25 cellular contexts compared by ENCODE assay signal in the genomic region with DNA sequence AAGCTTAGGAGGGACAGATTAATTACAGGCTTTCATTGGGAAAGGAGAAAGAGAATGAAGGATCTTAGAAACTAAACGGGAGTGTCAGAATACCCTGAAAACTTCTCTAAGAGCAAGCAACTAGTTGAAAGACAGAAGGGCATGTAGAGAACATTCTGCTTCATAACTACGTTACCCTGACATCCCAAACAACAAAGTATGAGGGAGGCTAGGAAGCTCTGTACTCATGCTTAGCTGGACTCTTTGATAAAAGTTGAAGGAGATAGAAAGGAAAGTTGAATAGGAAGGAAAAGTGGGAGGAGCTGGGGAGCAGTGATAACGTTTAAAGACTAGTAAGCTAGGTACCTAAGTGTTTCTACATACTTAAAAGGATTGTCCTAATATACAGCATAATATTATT.
DNase-seq lines count a peak whose midpoint lies in the region; ATAC-seq, FAIRE-seq and TF ChIP-seq lines count a peak whose summit lies in the region.
"Had no signal": no experiment of that assay in that cellular context is flagged by ENCODE, and none has a peak within 500 bp of the region (broad histone marks: within the 10 kb centered on the region; RNA-seq: fewer than 3 reads in every experiment).

No MANE protein-coding gene starts in this region.

- H3K9me3 ChIP-seq in H1 (ENCODE audit: insufficient read depth in 2 of 2, low read depth in 1 of 2, low read length in 1 of 2) = no peaks in the 10 kb centered on the region
- no peaks in the 10 kb centered on the region for H3K9me3 ChIP-seq in neural progenitor cell (ENCODE audit: low read depth)
- H3K9me3 ChIP-seq in parathyroid adenoma (ENCODE audit: control insufficient read depth, low read length) = no peaks in the 10 kb centered on the region
- H3K9me3 ChIP-seq in thyroid gland = no peaks in the 10 kb centered on the region
- H3K9me3 ChIP-seq: A549, BE2C had no signal

- H4K20me1 ChIP-seq in H1 (replicated peaks in 1 of 2; ENCODE audit: control insufficient read depth in 1 of 2, insufficient read depth in 2 of 2, low read length in 2 of 2) (no peaks in the 10 kb centered on the region), neural progenitor cell (ENCODE audit: low read depth) (no peaks in the 10 kb centered on the region)
- H4K20me1 ChIP-seq: BLaER1 treated with 17β-estradiol and CSF1 and Interleukin-3, amounts not matched to agents 10 nM and 100 nM had no signal

- H3K14ac ChIP-seq in H1 (ENCODE audit: insufficient read length) = no peak overlapping the region

- H3K4me3 Mint-ChIP-seq in neural progenitor cell = no peak overlapping the region
- no peak overlapping the region for H3K4me3 Mint-ChIP-seq in activated CD4-positive, alpha-beta T cell treated with anti-CD3 and anti-CD28 coated beads for 36 hours
- H3K4me3 Mint-ChIP-seq: CD14-positive monocyte; CD4-positive, alpha-beta T cell; CD8-positive, alpha-beta memory T cell had no signal

- H2BK120ac ChIP-seq in H1 (replicated peaks; ENCODE audit: low read depth, low read length) = no peak overlapping the region

- TF ChIP-seq POLR2A in H1 (IDR thresholded peaks at IDR 0.05; ENCODE audit: control extremely low read depth in 1 of 2, low read depth in 2 of 2, low read length in 2 of 2) = no peak
- TF ChIP-seq POLR2A in thyroid gland (IDR thresholded peaks at IDR 0.05) = no peak

- CTCF ChIA-PET in H1 (lab: Charles Lee; ENCODE audit: partially characterized antibody) = no interaction called here
- CTCF ChIA-PET in activated CD4-positive, alpha-beta T cell treated with anti-CD3 and anti-CD28 coated beads for 36 hours (lab: Charles Lee) = interaction anchor here (0.8 kb wide), 1 partner anchor 33 kb away, joined by 3 read pairs; no protein-coding TSS in a partner anchor

- H3K36me3 Mint-ChIP-seq in neural progenitor cell = no peaks in the 10 kb centered on the region
- H3K36me3 Mint-ChIP-seq in activated CD4-positive, alpha-beta T cell treated with anti-CD3 and anti-CD28 coated beads for 36 hours (ENCODE audit: low read depth) = no peaks in the 10 kb centered on the region
- H3K36me3 Mint-ChIP-seq: CD14-positive monocyte; CD8-positive, alpha-beta memory T cell had no signal

- no peak for TF ChIP-seq EP300 in H1 (IDR thresholded peaks at IDR 0.05; ENCODE audit: borderline replicate concordance in 1 of 2, low read depth in 2 of 2, low read length in 2 of 2)

- 82% methylated on average over 3 of the region's 3 CpGs; no CpG with 5 or more reads in 1 of the 2 experiments for WGBS in H1 (ENCODE audit: extremely low coverage in 1 of 2, insufficient coverage in 1 of 2, insufficient read length in 1 of 2, insufficient replicate concordance in 2 of 2, low coverage in 1 of 2, low lambda C conversion rate in 2 of 2, missing lambda C conversion rate in 1 of 2), 2 experiments
- 42 to 52% methylated on average over 3 of the region's 3 CpGs for WGBS in thyroid gland, 2 donors

- H3K79me1 ChIP-seq in H1 (ENCODE audit: low read depth, low read length) = no peaks in the 10 kb centered on the region

- no peak overlapping the region for H2BK15ac ChIP-seq in H1 (ENCODE audit: low read length)

- no peak overlapping the region for H4K5ac ChIP-seq in H1 (ENCODE audit: insufficient read length, low read depth, low read length)

- no peak overlapping the region for H2BK20ac ChIP-seq in H1 (ENCODE audit: low read length)

- no peak overlapping the region for H3K4ac ChIP-seq in H1 (replicated peaks; ENCODE audit: insufficient read length, low read depth, low read length)

- DNase-seq in H1 (ENCODE audit: low read depth in 1 of 2, low spot score in 2 of 2) (no peak), neural progenitor cell (ENCODE audit: low spot score) (no peak), thyroid gland (no peak), NCI-H2029 (lab: John Stamatoyannopoulos, UW) (no peak)
- no peak for DNase-seq in activated CD4-positive, alpha-beta T cell treated with anti-CD3 and anti-CD28 coated beads for 36 hours
- DNase-seq: 8988T; ACHN; AML-193; BE2C; Calu3; CD4-positive, alpha-beta T cell; CD8-positive, alpha-beta memory T cell; DMS53; DMS79 treated with DMSO at 0.1 percent for 48 hours; GF-D8; GOT3; H7; HCEC 1CT had no signal

- no peak overlapping the region for H3K4me3 ChIP-seq in H1 (ENCODE audit: extremely low read depth in 1 of 4, insufficient read depth in 2 of 4, low read depth in 3 of 4, low read length in 4 of 4)
- H3K4me3 ChIP-seq in neural progenitor cell = no peak overlapping the region
- H3K4me3 ChIP-seq in parathyroid adenoma (ENCODE audit: low read depth, low read length) = no peak overlapping the region
- no peak overlapping the region for H3K4me3 ChIP-seq in thyroid gland (replicated peaks in 1 of 3)
- H3K4me3 ChIP-seq: A549; BLaER1 treated with 17β-estradiol and CSF1 and Interleukin-3, amounts not matched to agents 10 nM and 100 nM had no signal

- ATAC-seq in activated CD4-positive, alpha-beta T cell treated with anti-CD3 and anti-CD28 coated beads for 36 hours = no peak
- ATAC-seq in GM19395 (IDR thresholded peaks at IDR 0.05; ENCODE audit: unreplicated experiment) = no peak
- ATAC-seq: A549 had no signal

- no peaks in the 10 kb centered on the region for H3F3A ChIP-seq in neural progenitor cell (ENCODE audit: low read depth)

- H3K23me2 ChIP-seq in H1 (ENCODE audit: low read depth, low read length) = no peaks in the 10 kb centered on the region

- no peaks in the 10 kb centered on the region for H3K27me3 ChIP-seq in H1 (replicated peaks in 1 of 4; ENCODE audit: control insufficient read depth in 3 of 4, extremely low read depth in 1 of 4, insufficient read depth in 3 of 4, low read length in 3 of 4)
- no peaks in the 10 kb centered on the region for H3K27me3 ChIP-seq in neural progenitor cell
- no peaks in the 10 kb centered on the region for H3K27me3 ChIP-seq in parathyroid adenoma (ENCODE audit: control insufficient read depth, insufficient read depth, low read length)
- H3K27me3 ChIP-seq in thyroid gland = no peaks in the 10 kb centered on the region
- H3K27me3 ChIP-seq: BE2C; BLaER1 treated with 17β-estradiol and CSF1 and Interleukin-3, amounts not matched to agents 10 nM and 100 nM had no signal

- no peak overlapping the region for H3K27ac ChIP-seq in H1 (ENCODE audit: low read depth, low read length)
- H3K27ac ChIP-seq in neural progenitor cell = no peak overlapping the region
- no peak overlapping the region for H3K27ac ChIP-seq in parathyroid adenoma
- H3K27ac ChIP-seq in thyroid gland = peak overlapping the region in 2 of 3 donors; percentile 11 to 66
- H3K27ac ChIP-seq: A549; BLaER1 treated with 17β-estradiol and CSF1 and Interleukin-3, amounts not matched to agents 10 nM and 100 nM had no signal

- H3K9ac ChIP-seq in H1 (replicated peaks in 1 of 4; ENCODE audit: extremely low read depth in 1 of 4, low read depth in 3 of 4, low read length in 3 of 4) = no peak overlapping the region
- no peak overlapping the region for H3K9ac ChIP-seq in neural progenitor cell
- no peak overlapping the region for H3K9ac ChIP-seq in parathyroid adenoma
- H3K9ac ChIP-seq: BLaER1 treated with 17β-estradiol and CSF1 and Interleukin-3, amounts not matched to agents 10 nM and 100 nM had no signal

- no peak for TF ChIP-seq RAD21 in H1 (IDR thresholded peaks at IDR 0.05 in 1 of 2, conservative IDR thresholded peaks at IDR 0.05 in 1 of 2; ENCODE audit: low read depth in 2 of 2, low read length in 2 of 2)

- peak overlapping the region; percentile 70; the same call in 1 of the 2 replicates for H2AFZ ChIP-seq in H1 (ENCODE audit: low read length)
- no peak overlapping the region for H2AFZ ChIP-seq in neural progenitor cell (replicated peaks)
- H2AFZ ChIP-seq in parathyroid adenoma = peak overlapping the region; percentile 42

- H4K8ac ChIP-seq in H1 (ENCODE audit: extremely low read depth, insufficient read depth, low read length) = no peak overlapping the region

- no peak overlapping the region for H2AK5ac ChIP-seq in H1 (ENCODE audit: low read depth, low read length)

- H4K91ac ChIP-seq in H1 (replicated peaks; ENCODE audit: insufficient read length, low read length) = no peak overlapping the region

- intact Hi-C loops in thyroid gland (cut with DNase I) = no loop called here
- intact Hi-C loops in activated CD4-positive, alpha-beta T cell treated with anti-CD3 and anti-CD28 coated beads for 36 hours (cut with DNase I, micrococcal nuclease) = no loop called here

- H3K79me2 ChIP-seq in H1 (ENCODE audit: control insufficient read depth in 1 of 2, insufficient read depth in 2 of 2, low read length in 2 of 2) (no peaks in the 10 kb centered on the region), neural progenitor cell (ENCODE audit: low read depth) (no peaks in the 10 kb centered on the region), parathyroid adenoma (no peaks in the 10 kb centered on the region)

- H3K4me2 ChIP-seq in H1 (ENCODE audit: insufficient read depth in 1 of 2, low read depth in 2 of 2, low read length in 2 of 2) (no peak overlapping the region), neural progenitor cell (peak overlapping the region; percentile 17), parathyroid adenoma (ENCODE audit: low read length) (no peak overlapping the region)
- H3K4me2 ChIP-seq: A549; BLaER1 treated with 17β-estradiol and CSF1 and Interleukin-3, amounts not matched to agents 10 nM and 100 nM had no signal

- H3K18ac ChIP-seq in H1 (ENCODE audit: extremely low read depth, low read length) = no peak overlapping the region

- peaks cover 5% of the 10 kb centered on the region for H3K9me3 Mint-ChIP-seq in neural progenitor cell
- H3K9me3 Mint-ChIP-seq in activated CD4-positive, alpha-beta T cell treated with anti-CD3 and anti-CD28 coated beads for 36 hours (ENCODE audit: low read depth) = no peaks in the 10 kb centered on the region
- H3K9me3 Mint-ChIP-seq: CD8-positive, alpha-beta memory T cell had no signal

- H3K27me3 Mint-ChIP-seq in neural progenitor cell (ENCODE audit: insufficient read depth, low read depth) = peaks cover 2% of the 10 kb centered on the region
- no peaks in the 10 kb centered on the region for H3K27me3 Mint-ChIP-seq in activated CD4-positive, alpha-beta T cell treated with anti-CD3 and anti-CD28 coated beads for 36 hours
- H3K27me3 Mint-ChIP-seq: CD4-positive, alpha-beta T cell; CD8-positive, alpha-beta memory T cell had no signal

- no peak overlapping the region for H3K27ac Mint-ChIP-seq in neural progenitor cell
- no peak overlapping the region for H3K27ac Mint-ChIP-seq in activated CD4-positive, alpha-beta T cell treated with anti-CD3 and anti-CD28 coated beads for 36 hours
- H3K27ac Mint-ChIP-seq: CD14-positive monocyte; CD4-positive, alpha-beta T cell; CD8-positive, alpha-beta memory T cell had no signal

- H3K23ac ChIP-seq in H1 (ENCODE audit: insufficient read length) = no peak overlapping the region

- H2BK12ac ChIP-seq in H1 (ENCODE audit: low read depth, low read length) = no peak overlapping the region

- H3K4me1 ChIP-seq in H1 (replicated peaks in 1 of 4; ENCODE audit: control insufficient read depth in 3 of 4, insufficient read depth in 4 of 4, low read length in 3 of 4) (peaks cover 0 to 10% (median 4%) of the 10 kb centered on the region in 4 experiments; a peak in 4 of 7 replicates), neural progenitor cell (peaks cover 37% of the 10 kb centered on the region), parathyroid adenoma (peaks cover 7% of the 10 kb centered on the region), thyroid gland (peaks cover 18 to 23% of the 10 kb centered on the region in 2 donors)
- H3K4me1 ChIP-seq: A549; BE2C; BLaER1 treated with 17β-estradiol and CSF1 and Interleukin-3, amounts not matched to agents 10 nM and 100 nM had no signal

- POLR2A ChIA-PET in H1 (lab: Charles Lee; ENCODE audit: partially characterized antibody) = no interaction called here
- POLR2A ChIA-PET in activated CD4-positive, alpha-beta T cell treated with anti-CD3 and anti-CD28 coated beads for 36 hours (lab: Charles Lee) = no interaction called here

- peaks cover 19% of the 10 kb centered on the region for H3K4me1 Mint-ChIP-seq in neural progenitor cell
- H3K4me1 Mint-ChIP-seq in activated CD4-positive, alpha-beta T cell treated with anti-CD3 and anti-CD28 coated beads for 36 hours = no peaks in the 10 kb centered on the region
- H3K4me1 Mint-ChIP-seq: CD14-positive monocyte; CD8-positive, alpha-beta memory T cell had no signal

- H3K36me3 ChIP-seq in H1 (ENCODE audit: control insufficient read depth in 2 of 4, insufficient read depth in 4 of 4, low read length in 3 of 4) (no peaks in the 10 kb centered on the region), neural progenitor cell (no peaks in the 10 kb centered on the region), parathyroid adenoma (ENCODE audit: control insufficient read depth, insufficient read depth, low read length) (no peaks in the 10 kb centered on the region), thyroid gland (no peaks in the 10 kb centered on the region)
- H3K36me3 ChIP-seq: BE2C; BLaER1 treated with 17β-estradiol and CSF1 and Interleukin-3, amounts not matched to agents 10 nM and 100 nM had no signal

- TF ChIP-seq CTCF in H1 (IDR thresholded peaks at IDR 0.05; ENCODE audit: control extremely low read depth in 1 of 3, insufficient read depth in 1 of 3, low read depth in 1 of 3, low read length in 3 of 3) (no peak), neural progenitor cell (IDR thresholded peaks at IDR 0.05) (no peak), parathyroid adenoma (IDR thresholded peaks at IDR 0.05) (no peak), thyroid gland (IDR thresholded peaks at IDR 0.05) (no peak)

- no peak overlapping the region for H2BK5ac ChIP-seq in H1 (ENCODE audit: low read depth, low read length)

- no peak overlapping the region for H3K56ac ChIP-seq in H1 (replicated peaks; ENCODE audit: insufficient read length, low read depth, low read length)

- no peak for FAIRE-seq in H1 (lab: Jason Lieb, UNC)
- FAIRE-seq: A549, GM12891, GM18507 had no signal

Comparison
In these comparisons a context has a peak if more than half of its experiments do, and no peak if none do; other contexts are left out.
1. H3K27ac ChIP-seq: peak in thyroid gland (2 of 3); none in H1 (single experiment), neural progenitor cell (single experiment) and parathyroid adenoma (single experiment).